In genomic region chr11:128179512-128179911, GRCh38 we compare ENCODE assay signal across 31 cellular contexts.
DNase-seq lines count a peak whose midpoint lies in the region; ATAC-seq, FAIRE-seq and TF ChIP-seq lines count a peak whose summit lies in the region.
"Had no signal": no experiment of that assay in that cellular context is flagged by ENCODE, and none has a peak within 500 bp of the region (broad histone marks: within the 10 kb centered on the region; RNA-seq: fewer than 3 reads in every experiment).

No MANE protein-coding gene starts in this region.

- no peaks in the 10 kb centered on the region for H4K20me1 ChIP-seq in keratinocyte (ENCODE audit: control insufficient read depth, extremely low read depth, insufficient read depth, low read length)

- POLR2A ChIA-PET in naive thymus-derived CD8-positive, alpha-beta T cell (lab: Charles Lee), result no interaction called here

- no peaks in the 10 kb centered on the region for H3K36me3 ChIP-seq in keratinocyte (ENCODE audit: control insufficient read depth in 2 of 2, extremely low read depth in 1 of 2, insufficient read depth in 2 of 2, low read length in 2 of 2)
- H3K36me3 ChIP-seq: cardiac muscle cell, colonic mucosa, suprapubic skin had no signal

- no peak overlapping the region for H3K27ac ChIP-seq in keratinocyte (ENCODE audit: control insufficient read depth, insufficient read depth, low read length)
- H3K27ac ChIP-seq: C4-2B, cardiac muscle cell, colonic mucosa, suprapubic skin had no signal

- peak overlapping the region; percentile 75 for H3K27ac Mint-ChIP-seq in Calu3 (ENCODE audit: unreplicated experiment)
- H3K27ac Mint-ChIP-seq in naive thymus-derived CD8-positive, alpha-beta T cell, result no peak overlapping the region
- H3K27ac Mint-ChIP-seq: activated CD4-positive, alpha-beta T cell treated with anti-CD3 and anti-CD28 coated beads, Interleukin-2, amount 10 ng/mL, durations not matched to agents 24 days and 14 days; activated naive CD4-positive, alpha-beta T cell treated with anti-CD3 and anti-CD28 coated beads, Interleukin-2, amount 50 U/mL, for 72 hours; WTC11 had no signal

- peak; percentile 62 for FAIRE-seq in keratinocyte (lab: Jason Lieb, UNC)
- FAIRE-seq: GM12878, H1 had no signal

- no peaks in the 10 kb centered on the region for H3K27me3 Mint-ChIP-seq in Calu3 (ENCODE audit: unreplicated experiment)
- peaks cover 0 to 3% (median 0%) of the 10 kb centered on the region in 5 donors for H3K27me3 Mint-ChIP-seq in naive thymus-derived CD8-positive, alpha-beta T cell
- H3K27me3 Mint-ChIP-seq: activated CD4-positive, alpha-beta T cell treated with anti-CD3 and anti-CD28 coated beads, Interleukin-2, amount 10 ng/mL, durations not matched to agents 24 days and 14 days had no signal

- intact Hi-C loops in Calu3 (cut with micrococcal nuclease; ENCODE audit: unreplicated experiment), result loop anchor here (10.0 kb wide), 1 partner anchor 295 kb away; no protein-coding TSS in a partner anchor

- TF ChIP-seq CTCF in Calu3 (IDR thresholded peaks at IDR 0.05; ENCODE audit: unreplicated experiment) (no peak), keratinocyte (optimal IDR thresholded peaks at IDR 0.05 in 1 of 3, IDR thresholded peaks at IDR 0.05 in 1 of 3, conservative IDR thresholded peaks at IDR 0.05 in 1 of 3; ENCODE audit: extremely low read depth in 1 of 3, insufficient read depth in 2 of 3, low read length in 3 of 3) (no peak)

- dilution Hi-C loops in keratinocyte (cut with MboI; ENCODE audit: extremely low pct_ligation_motif_present, low sequenced_read_pairs), result loop anchor here (25.0 kb wide), 1 partner anchor 458 kb away; no protein-coding TSS in a partner anchor

- H3K4me2 ChIP-seq in keratinocyte (ENCODE audit: control insufficient read depth, extremely low read depth, insufficient read depth, low read depth, low read length), result no peak overlapping the region

- H3K79me2 ChIP-seq in keratinocyte (ENCODE audit: control insufficient read depth, insufficient read depth, low read length), result no peaks in the 10 kb centered on the region

- no peaks in the 10 kb centered on the region for H3K27me3 ChIP-seq in keratinocyte (ENCODE audit: control insufficient read depth, extremely low read depth, insufficient read depth, low read length)
- H3K27me3 ChIP-seq: colonic mucosa, suprapubic skin had no signal

- peak; percentile 35; the same call in 2 of the 3 replicates for ATAC-seq in SK-N-SH treated with all-trans-retinoic acid at 6 μM for 48 hours
- ATAC-seq in naive thymus-derived CD8-positive, alpha-beta T cell, result no peak
- ATAC-seq: activated naive CD4-positive, alpha-beta T cell treated with anti-CD3 and anti-CD28 coated beads, Interleukin-2, amount 50 U/mL, for 72 hours; GM12878; left ventricle myocardium superior; WTC11 had no signal

- no peak overlapping the region for H3K4me3 ChIP-seq in keratinocyte (ENCODE audit: control insufficient read depth in 2 of 3, extremely low read depth in 1 of 3, insufficient read depth in 2 of 3, low read depth in 1 of 3, low read length in 3 of 3)
- H3K4me3 ChIP-seq: cardiac muscle cell, colonic mucosa, GM12878, suprapubic skin had no signal

- H3K36me3 Mint-ChIP-seq in Calu3 (ENCODE audit: insufficient read depth, unreplicated experiment), result no peaks in the 10 kb centered on the region
- H3K36me3 Mint-ChIP-seq in naive thymus-derived CD8-positive, alpha-beta T cell, result peaks cover 0 to 2% (median 0%) of the 10 kb centered on the region in 3 donors
- H3K36me3 Mint-ChIP-seq: WTC11 had no signal

- CTCF ChIA-PET in Calu3 (lab: Charles Lee), result no interaction called here

- no peak overlapping the region for H3K4me3 Mint-ChIP-seq in Calu3 (ENCODE audit: low read depth, unreplicated experiment)
- H3K4me3 Mint-ChIP-seq in naive thymus-derived CD8-positive, alpha-beta T cell, result no peak overlapping the region
- H3K4me3 Mint-ChIP-seq: activated CD4-positive, alpha-beta T cell treated with anti-CD3 and anti-CD28 coated beads, Interleukin-2, amount 10 ng/mL, durations not matched to agents 24 days and 14 days; WTC11 had no signal

- H3K9me3 Mint-ChIP-seq in Calu3 (ENCODE audit: low read depth, unreplicated experiment), result peaks cover 10% of the 10 kb centered on the region
- H3K9me3 Mint-ChIP-seq in naive thymus-derived CD8-positive, alpha-beta T cell, result peaks cover 0 to 6% (median 2%) of the 10 kb centered on the region in 9 donors
- H3K9me3 Mint-ChIP-seq: HFFc6 had no signal

- no peaks in the 10 kb centered on the region for H3K9me1 ChIP-seq in keratinocyte (ENCODE audit: control insufficient read depth, extremely low read depth, insufficient read depth, low read length)

- peaks cover 21% of the 10 kb centered on the region for H3K4me1 ChIP-seq in keratinocyte (ENCODE audit: control insufficient read depth, extremely low read depth, insufficient read depth, low read length)
- H3K4me1 ChIP-seq: Caco-2, colonic mucosa, suprapubic skin had no signal

- no TSS peak for BruUV-seq in Calu3 (replicated peaks; lab: Mats Ljungman, UMichigan)

- no peak for DNase-seq in Calu3
- DNase-seq in EL, result peak; percentile 38
- no peak for DNase-seq in keratinocyte (ENCODE audit: low read depth, low spot score)
- DNase-seq in naive thymus-derived CD8-positive, alpha-beta T cell, result no peak
- no peak for DNase-seq in RKO (ENCODE audit: low spot score)
- no peak for DNase-seq in GM19238 (ENCODE audit: insufficient read length, low spot score)
- no peak for DNase-seq in KG1 (lab: John Stamatoyannopoulos, UW)
- DNase-seq: activated CD4-positive, alpha-beta T cell treated with anti-CD3 and anti-CD28 coated beads, Interleukin-2, amount 10 ng/mL, durations not matched to agents 24 days and 14 days; activated effector memory CD4-positive, alpha-beta T cell treated with Interleukin-2 at 50 U/mL for 16 hours; aorta; Caco-2; colonic mucosa; effector CD8-positive, alpha-beta T cell; glutamatergic neuron; HFFc6; islet precursor cell; left ventricle myocardium superior; NK-92 treated with Interleukin-12 subunit alpha and Interleukin-12 subunit beta, amount 100 ng/mL, for 24 hours; occipital lobe; SHP77 treated with DMSO at 0.1 percent for 48 hours; stimulated activated CD4-positive, alpha-beta T cell treated with anti-CD3 and anti-CD28 coated beads, Interleukin-15, amount 100 ng/mL, for 24 hours; stimulated activated naive CD4-positive, alpha-beta T cell; T1000 had no signal

- H3K9ac ChIP-seq in keratinocyte (ENCODE audit: control insufficient read depth, extremely low read depth, insufficient read depth, low read length), result no peak overlapping the region

- H3K9me3 ChIP-seq in keratinocyte (ENCODE audit: control insufficient read depth, low read depth, low read length), result no peaks in the 10 kb centered on the region
- H3K9me3 ChIP-seq: Caco-2, colonic mucosa, suprapubic skin had no signal

- H2AFZ ChIP-seq in keratinocyte (ENCODE audit: control insufficient read depth, low read length), result peak overlapping the region; percentile 31

- H3K4me1 Mint-ChIP-seq in Calu3 (ENCODE audit: low read depth, unreplicated experiment), result peaks cover 36% of the 10 kb centered on the region
- peaks cover 0 to 3% (median under 1%) of the 10 kb centered on the region in 4 donors for H3K4me1 Mint-ChIP-seq in naive thymus-derived CD8-positive, alpha-beta T cell

TF ChIP-seq in SK-N-SH treated with all-trans-retinoic acid at 6 μM for 48 hours, 23 proteins besides CTCF, POLR2A, EP300 and RAD21 (continues in another document):
- TF ChIP-seq PATZ1 (CRISPR knock-in tag; IDR thresholded peaks at IDR 0.05; ENCODE audit: borderline replicate concordance), result no peak
- no peak for TF ChIP-seq TCF4 (CRISPR knock-in tag; IDR thresholded peaks at IDR 0.05; ENCODE audit: borderline replicate concordance)
- TF ChIP-seq TOX (CRISPR knock-in tag; IDR thresholded peaks at IDR 0.05; ENCODE audit: borderline replicate concordance), result no peak
- TF ChIP-seq, protein P1, sequence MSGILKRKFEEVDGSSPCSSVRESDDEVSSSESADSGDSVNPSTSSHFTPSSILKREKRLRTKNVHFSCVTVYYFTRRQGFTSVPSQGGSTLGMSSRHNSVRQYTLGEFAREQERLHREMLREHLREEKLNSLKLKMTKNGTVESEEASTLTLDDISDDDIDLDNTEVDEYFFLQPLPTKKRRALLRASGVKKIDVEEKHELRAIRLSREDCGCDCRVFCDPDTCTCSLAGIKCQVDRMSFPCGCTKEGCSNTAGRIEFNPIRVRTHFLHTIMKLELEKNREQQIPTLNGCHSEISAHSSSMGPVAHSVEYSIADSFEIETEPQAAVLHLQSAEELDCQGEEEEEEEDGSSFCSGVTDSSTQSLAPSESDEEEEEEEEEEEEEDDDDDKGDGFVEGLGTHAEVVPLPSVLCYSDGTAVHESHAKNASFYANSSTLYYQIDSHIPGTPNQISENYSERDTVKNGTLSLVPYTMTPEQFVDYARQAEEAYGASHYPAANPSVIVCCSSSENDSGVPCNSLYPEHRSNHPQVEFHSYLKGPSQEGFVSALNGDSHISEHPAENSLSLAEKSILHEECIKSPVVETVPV (CRISPR knock-in tag; IDR thresholded peaks at IDR 0.05), result no peak
